16 cellular contexts compared by ENCODE assay signal in genomic region chr16:68111379-68111778, GRCh38.
"Had no signal": no experiment of that assay in that cellular context is flagged by ENCODE, and none has a peak within 500 bp of the region (broad histone marks: within the 10 kb centered on the region; RNA-seq: fewer than 3 reads in every experiment).

No MANE protein-coding gene starts in this region.

- DNase-seq: activated CD4-positive, alpha-beta T cell treated with anti-CD3 and anti-CD28 coated beads for 36 hours; activated CD8-positive, alpha-beta memory T cell treated with anti-CD3 and anti-CD28 coated beads for 24 hours; activated CD8-positive, alpha-beta memory T cell treated with anti-CD3 and anti-CD28 coated beads, Interleukin-2, amount 50 U/mL, for 48 hours; activated naive CD4-positive, alpha-beta T cell treated with Interleukin-2 at 50 U/mL for 16 hours; adrenal gland; dorsolateral prefrontal cortex; left colon; lower lobe of right lung; stimulated activated CD4-positive, alpha-beta T cell treated with anti-CD3 and anti-CD28 coated beads, Interleukin-2, amount 100 ng/mL, for 24 hours; SW 1271 had no signal

- H3K36me3 ChIP-seq: adrenal gland, cardiac muscle cell, lower lobe of right lung, right atrium auricular region, tibial nerve had no signal

- H3K27me3 Mint-ChIP-seq: activated CD4-positive, alpha-beta T cell treated with anti-CD3 and anti-CD28 coated beads for 36 hours; progenitor cell of endocrine pancreas; stimulated activated naive CD8-positive, alpha-beta T cell treated with anti-CD3 and anti-CD28 coated beads, Interleukin-15, Interleukin-2, amounts not matched to agents 100 ng/mL and 50 ng/mL, for 24 hours had no signal

- H3K4me3 Mint-ChIP-seq: activated CD4-positive, alpha-beta T cell treated with anti-CD3 and anti-CD28 coated beads for 36 hours; neural crest cell; stimulated activated naive CD8-positive, alpha-beta T cell treated with anti-CD3 and anti-CD28 coated beads, Interleukin-15, Interleukin-2, amounts not matched to agents 100 ng/mL and 50 ng/mL, for 24 hours had no signal

- H3K4me3 ChIP-seq: adrenal gland, cardiac muscle cell, dorsolateral prefrontal cortex, lower lobe of right lung, right atrium auricular region, tibial nerve had no signal

- ATAC-seq: activated CD4-positive, alpha-beta T cell treated with anti-CD3 and anti-CD28 coated beads for 36 hours; left colon; lower lobe of right lung had no signal

- H3K27me3 ChIP-seq: adrenal gland, cardiac muscle cell, dorsolateral prefrontal cortex, right atrium auricular region, tibial nerve had no signal

- H3K27ac Mint-ChIP-seq: activated CD4-positive, alpha-beta T cell treated with anti-CD3 and anti-CD28 coated beads for 36 hours; progenitor cell of endocrine pancreas had no signal

- H3K27ac ChIP-seq: adrenal gland, cardiac muscle cell, dorsolateral prefrontal cortex, lower lobe of right lung, right atrium auricular region, tibial nerve had no signal
